In the genomic region with DNA sequence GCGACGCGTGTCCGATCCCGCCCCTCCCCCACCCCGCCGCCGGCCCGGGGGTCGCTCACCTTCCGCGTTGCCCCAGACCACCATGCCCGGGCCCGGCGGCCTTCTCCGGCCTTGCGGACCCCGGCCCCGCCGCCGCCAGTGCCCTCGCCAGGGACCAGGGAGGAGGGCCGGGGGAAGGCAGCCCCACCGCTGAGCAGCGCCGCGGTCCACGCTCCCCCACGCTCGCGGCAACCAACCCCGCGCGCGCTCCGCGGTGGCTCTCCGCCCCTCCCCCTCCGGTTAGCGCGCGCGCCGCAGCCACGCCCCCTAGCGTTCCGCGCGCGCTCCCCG, we compare ENCODE assay signal across 8 cellular contexts. TPM values are rescaled to one million over a fixed set of nuclear protein-coding genes. Genes with fewer than 3 reads are reported as not detected.
DNase-seq lines count a peak whose midpoint lies in the region; ATAC-seq and TF ChIP-seq lines count a peak whose summit lies in the region.

Gene REV1 (minus strand): TSS at position 260 of the 330 bp plus-strand sequence. CDS start 25,042 bp downstream, outside the sequence.

- H3K79me2 ChIP-seq in SU-DHL-6 (ENCODE audit: insufficient read depth, low read length): peaks cover 34% of the 10 kb centered on the region

- H3K9me2 ChIP-seq in SU-DHL-6 (replicated peaks; ENCODE audit: insufficient read depth, low read length): no peaks in the 10 kb centered on the region

- H3K9me3 Mint-ChIP-seq in osteocyte (ENCODE audit: unreplicated experiment): no peaks in the 10 kb centered on the region

- no peaks in the 10 kb centered on the region for H3K27me3 ChIP-seq in SU-DHL-6 (ENCODE audit: low read length)

- DNase-seq in fibroblast of villous mesenchyme (ENCODE audit: low read depth) (no peak), osteocyte (ENCODE audit: extremely low spot score, unreplicated experiment) (no peak), cerebellar nuclear complex (lab: John Stamatoyannopoulos, UW) (no peak), NCI-H226 (no peak)

- peaks cover 9% of the 10 kb centered on the region; the same call in 1 of the 2 replicates for H3F3A ChIP-seq in SU-DHL-6 (ENCODE audit: insufficient read depth)

- H3K27ac ChIP-seq in SU-DHL-6 (ENCODE audit: low read depth, low read length): peak within 1 kb of the TSS; percentile 64

- no peaks in the 10 kb centered on the region for H3K36me3 Mint-ChIP-seq in osteocyte (ENCODE audit: unreplicated experiment)

- TF ChIP-seq CTCF in SU-DHL-6 (IDR thresholded peaks at IDR 0.05; ENCODE audit: insufficient read depth, low read length, poor library complexity, severe bottlenecking) (no peak), fibroblast of villous mesenchyme (IDR thresholded peaks at IDR 0.05; ENCODE audit: insufficient read depth, low read depth, low read length) (no peak), osteocyte (IDR thresholded peaks at IDR 0.05) (no peak)

- peaks cover 2% of the 10 kb centered on the region for H3K27me3 Mint-ChIP-seq in osteocyte (ENCODE audit: unreplicated experiment)

- H3K36me3 ChIP-seq in SU-DHL-6 (ENCODE audit: low read length): no peaks in the 10 kb centered on the region

- H3K4me2 ChIP-seq in SU-DHL-6 (ENCODE audit: low read depth, low read length, poor library complexity, severe bottlenecking): peak within 1 kb of the TSS; percentile 85

- peak within 1 kb of the TSS; percentile 91 for H3K4me3 Mint-ChIP-seq in osteocyte (ENCODE audit: unreplicated experiment)

- peak within 1 kb of the TSS; percentile 97 for H2AFZ ChIP-seq in SU-DHL-6 (ENCODE audit: low read depth, low read length, severe bottlenecking)

- peaks cover 25% of the 10 kb centered on the region for H3K4me1 Mint-ChIP-seq in osteocyte (ENCODE audit: unreplicated experiment)

- H3K4me3 ChIP-seq in SU-DHL-6 (ENCODE audit: insufficient read depth, low read length, poor library complexity, severe bottlenecking) (peak within 1 kb of the TSS; percentile 95), fibroblast of villous mesenchyme (ENCODE audit: low read depth, low read length) (peak within 1 kb of the TSS; percentile 90)

- ATAC-seq in GM19025 (IDR thresholded peaks at IDR 0.05; ENCODE audit: low read depth, unreplicated experiment) (peak; percentile 36), GM21619 (IDR thresholded peaks at IDR 0.05; ENCODE audit: unreplicated experiment) (no peak), GM21576 (IDR thresholded peaks at IDR 0.05; ENCODE audit: unreplicated experiment) (no peak)

- H3K9me3 ChIP-seq in SU-DHL-6 (ENCODE audit: insufficient read depth, low read length): no peaks in the 10 kb centered on the region

- H3K27ac Mint-ChIP-seq in osteocyte (ENCODE audit: unreplicated experiment): peak within 1 kb of the TSS; percentile 94

- peak within 1 kb of the TSS; percentile 82 for H3K9ac ChIP-seq in SU-DHL-6 (ENCODE audit: low read length)

- H4K20me1 ChIP-seq in SU-DHL-6 (ENCODE audit: low read depth, low read length): peaks cover 8% of the 10 kb centered on the region; the same call in 1 of the 2 replicates

RNA-seq across cellular contexts. Expression of gene REV1, which starts in this region (rescaled TPM):
- 40.6 and 44.0 TPM in 2 replicates for total RNA-seq in fibroblast of villous mesenchyme
- 32.5 and 33.0 TPM in 2 replicates for total RNA-seq in osteocyte
